Comparison of ENCODE assay signal across 9 cellular contexts in the genomic region with DNA sequence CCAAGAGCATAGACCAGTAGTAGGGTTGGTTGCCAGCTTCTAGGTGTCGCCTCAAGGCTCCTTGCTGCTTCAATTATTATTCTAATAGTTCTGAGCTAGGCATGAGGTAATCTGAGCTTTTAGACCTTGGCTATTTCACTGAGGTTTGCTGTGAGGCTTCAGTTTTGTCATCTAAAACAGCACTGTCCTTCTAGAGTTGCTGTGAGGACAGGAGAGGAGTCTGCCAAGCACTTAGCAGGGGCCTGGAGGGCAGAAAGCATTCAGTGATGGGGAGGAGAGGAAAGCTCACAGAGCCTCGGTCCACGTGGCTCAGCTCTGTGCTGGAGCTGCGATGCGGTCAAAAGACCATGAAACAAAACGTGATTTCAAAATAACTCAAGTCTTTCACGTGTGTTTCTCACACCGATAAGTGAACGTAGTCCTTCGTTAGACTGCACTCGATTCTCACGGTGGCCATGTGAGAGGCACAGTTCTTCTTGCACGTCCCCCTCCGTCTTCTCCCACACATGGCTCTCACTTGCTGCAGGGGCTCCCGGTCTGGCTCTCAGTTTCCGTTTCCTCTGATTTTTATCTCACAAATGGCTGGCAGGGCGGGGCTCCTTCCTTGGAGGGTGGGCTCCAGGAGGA.
DNase-seq lines count a peak whose midpoint lies in the region; ATAC-seq, FAIRE-seq and TF ChIP-seq lines count a peak whose summit lies in the region.
"Had no signal": no experiment of that assay in that cellular context is flagged by ENCODE, and none has a peak within 500 bp of the region (broad histone marks: within the 10 kb centered on the region; RNA-seq: fewer than 3 reads in every experiment).

No MANE protein-coding gene starts in this region.

- H3K4me1 ChIP-seq in GM12878 (ENCODE audit: control insufficient read depth, insufficient read depth, low read length) (peaks cover 89% of the 10 kb centered on the region), small intestine (ENCODE audit: control insufficient read depth in 2 of 2, insufficient read depth in 1 of 2, low read depth in 1 of 2, low read length in 1 of 2) (peaks cover 16 to 18% of the 10 kb centered on the region in 2 donors), A673 (ENCODE audit: insufficient read depth, low read length, poor library complexity, severe bottlenecking) (peaks cover 9% of the 10 kb centered on the region)

- H3K27me3 ChIP-seq in GM12878 (replicated peaks in 1 of 2; ENCODE audit: control insufficient read depth in 2 of 2, insufficient read depth in 2 of 2, low read length in 1 of 2) (no peaks in the 10 kb centered on the region), small intestine (ENCODE audit: control insufficient read depth in 2 of 2, insufficient read depth in 2 of 2, low read length in 2 of 2) (no peaks in the 10 kb centered on the region), A673 (replicated peaks; ENCODE audit: insufficient read depth, low read depth, low read length, poor library complexity) (no peaks in the 10 kb centered on the region)

- BruUV-seq in GM12878 (replicated peaks; lab: Mats Ljungman, UMichigan) = TSS peak; percentile 95
- BruUV-seq in A673 (replicated peaks; lab: Mats Ljungman, UMichigan) = no TSS peak

- 0 out of 2 replicates have a peak, but pooled peaks have one; percentile 7 for TF ChIP-seq RAD21 in GM12878 (IDR thresholded peaks at IDR 0.05; ENCODE audit: insufficient read depth, low read depth, low read length)

- TF ChIP-seq CTCF in GM20000 (IDR thresholded peaks at IDR 0.05; ENCODE audit: extremely low read depth, missing control alignments) (no peak), GM12878 (IDR thresholded peaks at IDR 0.05 in 2 of 3, conservative IDR thresholded peaks at IDR 0.05 in 1 of 3; ENCODE audit: control insufficient read depth in 2 of 3, extremely low read depth in 1 of 3, insufficient read depth in 1 of 3, low read depth in 3 of 3, low read length in 3 of 3) (no peak), A673 (conservative IDR thresholded peaks at IDR 0.05; ENCODE audit: low read depth, low read length) (no peak)

- peak overlapping the region; percentile 63 for H3K4me2 ChIP-seq in GM12878 (ENCODE audit: control insufficient read depth, insufficient read depth)

- RAD21 ChIA-PET in GM12878 (lab: Charles Lee; ENCODE audit: unreplicated experiment) = interaction anchor here (0.5 to 10.6 kb wide), 28 partner anchors 9 to 316 kb away, joined by 3 to 126 read pairs (median 7); a partner anchor contains a TSS

- in situ Hi-C loops in GM12878 (cut with MboI) = loop anchor here (5.0 kb wide), 1 partner anchor 167 kb away; no protein-coding TSS in a partner anchor

- H2AFZ ChIP-seq in GM12878 (ENCODE audit: control insufficient read depth, low read depth, low read length) = peak overlapping the region; percentile 36

- H3K9me3 ChIP-seq in GM12878 (replicated peaks; ENCODE audit: control insufficient read depth, insufficient read depth, low read length) (no peaks in the 10 kb centered on the region), small intestine (ENCODE audit: control insufficient read depth, low read depth) (no peaks in the 10 kb centered on the region), A673 (ENCODE audit: low read depth, low read length, poor library complexity, severe bottlenecking) (no peaks in the 10 kb centered on the region)

- TF ChIP-seq EP300 in GM12878 (IDR thresholded peaks at IDR 0.05; ENCODE audit: borderline replicate concordance in 1 of 2, control insufficient read depth in 1 of 2, low read depth in 2 of 2, low read length in 2 of 2) = peak in 1 of 2 experiments; percentile 56; a peak in 1 of 4 replicates

- H3K4me3 ChIP-seq in GM12878 (no peak overlapping the region; the same call in 1 of the 2 replicates), small intestine (ENCODE audit: low read depth in 1 of 2, low read length in 2 of 2) (no peak overlapping the region), A673 (ENCODE audit: low read depth, low read length, poor library complexity, severe bottlenecking) (no peak overlapping the region)

- peak overlapping the region; percentile 77 for H3K9ac ChIP-seq in GM12878 (ENCODE audit: control insufficient read depth, insufficient read depth, low read length)

- peak; percentile 74 for FAIRE-seq in GM12878 (lab: Jason Lieb, UNC)
- FAIRE-seq in small intestine (lab: Jason Lieb, UNC) = no peak

- H3K27ac ChIP-seq in GM12878 (ENCODE audit: control insufficient read depth, insufficient read depth) = peak overlapping the region; percentile 99
- peak overlapping the region; percentile 3 to 50 for H3K27ac ChIP-seq in small intestine (ENCODE audit: low read depth in 1 of 2, low read length in 1 of 2)
- no peak overlapping the region for H3K27ac ChIP-seq in A673 (ENCODE audit: low read depth, low read length, poor library complexity, severe bottlenecking)

- H3K36me3 ChIP-seq in GM12878 (ENCODE audit: control insufficient read depth in 2 of 2, insufficient read depth in 2 of 2, low read length in 1 of 2) (no peaks in the 10 kb centered on the region), small intestine (ENCODE audit: control insufficient read depth in 2 of 2, insufficient read depth in 2 of 2, low read length in 2 of 2) (no peaks in the 10 kb centered on the region), A673 (ENCODE audit: insufficient read depth, low read length, poor library complexity, severe bottlenecking) (no peaks in the 10 kb centered on the region)

- ATAC-seq in HG03469 (IDR thresholded peaks at IDR 0.05; ENCODE audit: unreplicated experiment) (peak; percentile 30), GM12878 (peak; percentile 51)
- ATAC-seq: HCT116 had no signal

- H3K79me2 ChIP-seq in GM12878 (ENCODE audit: control insufficient read depth, insufficient read depth, low read length) = peaks cover 32% of the 10 kb centered on the region

- TF ChIP-seq POLR2A in GM12878 (IDR thresholded peaks at IDR 0.05; ENCODE audit: low read depth, low read length) = peak; percentile 72; the same call in 1 of the 2 replicates

- CTCF ChIA-PET in GM12878 (lab: Yijun Ruan, JAX) = interaction anchor here (0.6 to 4.0 kb wide), 16 partner anchors 9 to 317 kb away, joined by 3 to 17 read pairs (median 4); no protein-coding TSS in a partner anchor
- CTCF ChIA-PET in A673 (lab: Charles Lee) = no interaction called here

- WGBS in GM12878 (ENCODE audit: insufficient coverage, insufficient replicate concordance, low lambda C conversion rate, missing lambda C conversion rate) = under 1% methylated on average over 17 of the region's 17 CpGs
- WGBS in small intestine, 3 donors = 53 to 85% (median 56%) methylated on average over 17 of the region's 17 CpGs

- POLR2A ChIA-PET in GM12878 (lab: Charles Lee) (interaction anchor here (1.1 to 6.3 kb wide), 9 partner anchors 10 to 180 kb away, joined by 3 to 49 read pairs (median 6); no protein-coding TSS in a partner anchor), A673 (lab: Charles Lee; ENCODE audit: low non-redundant PET) (no interaction called here)

- intact Hi-C loops in GM12878 (cut with micrococcal nuclease; ENCODE audit: unreplicated experiment) = loop anchor here (2.0 to 10.0 kb wide), 3 partner anchors 31 to 395 kb away; no protein-coding TSS in a partner anchor
- intact Hi-C loops in A673 (cut with micrococcal nuclease; ENCODE audit: unreplicated experiment) = no loop called here

- SMC1A ChIA-PET in GM12878 (lab: Charles Lee; ENCODE audit: uncharacterized antibody, unreplicated experiment) = interaction anchor here (0.6 to 26.8 kb wide), 31 partner anchors 8 to 632 kb away, joined by 3 to 467 read pairs (median 5); no protein-coding TSS in a partner anchor

- DNase-seq in ELF-1 (ENCODE audit: low read depth, low spot score) (peak; percentile 89), GM20000 (ENCODE audit: low spot score) (peak; percentile 69), GM12878 (ENCODE audit: low read depth, low spot score) (peak; percentile 99), small intestine (no peak), LoVo (ENCODE audit: low spot score) (no peak), A673 (ENCODE audit: low spot score) (no peak), T1000 (lab: John Stamatoyannopoulos, UW) (no peak)

- H4K20me1 ChIP-seq in GM12878 (ENCODE audit: control insufficient read depth, insufficient read depth) = no peaks in the 10 kb centered on the region

TF ChIP-seq in GM12878, 131 proteins besides CTCF, POLR2A, EP300 and RAD21 (continues in another document):
- peak; percentile 79; the same call in 1 of the 2 replicates for TF ChIP-seq PAX5 (IDR thresholded peaks at IDR 0.05; ENCODE audit: borderline replicate concordance, low read depth, low read length)
- TF ChIP-seq CEBPB (IDR thresholded peaks at IDR 0.05; ENCODE audit: borderline replicate concordance in 1 of 2, low read depth in 2 of 2, low read length in 2 of 2) = no peak
- TF ChIP-seq, protein P1, sequence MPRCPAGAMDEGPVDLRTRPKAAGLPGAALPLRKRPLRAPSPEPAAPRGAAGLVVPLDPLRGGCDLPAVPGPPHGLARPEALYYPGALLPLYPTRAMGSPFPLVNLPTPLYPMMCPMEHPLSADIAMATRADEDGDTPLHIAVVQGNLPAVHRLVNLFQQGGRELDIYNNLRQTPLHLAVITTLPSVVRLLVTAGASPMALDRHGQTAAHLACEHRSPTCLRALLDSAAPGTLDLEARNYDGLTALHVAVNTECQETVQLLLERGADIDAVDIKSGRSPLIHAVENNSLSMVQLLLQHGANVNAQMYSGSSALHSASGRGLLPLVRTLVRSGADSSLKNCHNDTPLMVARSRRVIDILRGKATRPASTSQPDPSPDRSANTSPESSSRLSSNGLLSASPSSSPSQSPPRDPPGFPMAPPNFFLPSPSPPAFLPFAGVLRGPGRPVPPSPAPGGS (IDR thresholded peaks at IDR 0.05; ENCODE audit: borderline replicate concordance, insufficient read depth, low read depth, low read length, poor library complexity, severe bottlenecking) = peak; percentile 98
- peak; percentile 84 for TF ChIP-seq EED (IDR thresholded peaks at IDR 0.05; ENCODE audit: low read depth)
- TF ChIP-seq YY1 (IDR thresholded peaks at IDR 0.05; ENCODE audit: low read depth, low read length) = peak; percentile 80
- TF ChIP-seq, protein P2, sequence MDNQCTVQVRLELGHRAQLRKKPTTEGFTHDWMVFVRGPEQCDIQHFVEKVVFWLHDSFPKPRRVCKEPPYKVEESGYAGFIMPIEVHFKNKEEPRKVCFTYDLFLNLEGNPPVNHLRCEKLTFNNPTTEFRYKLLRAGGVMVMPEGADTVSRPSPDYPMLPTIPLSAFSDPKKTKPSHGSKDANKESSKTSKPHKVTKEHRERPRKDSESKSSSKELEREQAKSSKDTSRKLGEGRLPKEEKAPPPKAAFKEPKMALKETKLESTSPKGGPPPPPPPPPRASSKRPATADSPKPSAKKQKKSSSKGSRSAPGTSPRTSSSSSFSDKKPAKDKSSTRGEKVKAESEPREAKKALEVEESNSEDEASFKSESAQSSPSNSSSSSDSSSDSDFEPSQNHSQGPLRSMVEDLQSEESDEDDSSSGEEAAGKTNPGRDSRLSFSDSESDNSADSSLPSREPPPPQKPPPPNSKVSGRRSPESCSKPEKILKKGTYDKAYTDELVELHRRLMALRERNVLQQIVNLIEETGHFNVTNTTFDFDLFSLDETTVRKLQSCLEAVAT (IDR thresholded peaks at IDR 0.05) = peak; percentile 77; the same call in 1 of the 2 replicates
- peak; percentile 76; the same call in 1 of the 2 replicates for TF ChIP-seq ZBED1 (IDR thresholded peaks at IDR 0.05; ENCODE audit: borderline replicate concordance)
- peak; percentile 88 for TF ChIP-seq IRF4 (IDR thresholded peaks at IDR 0.05; ENCODE audit: low read depth, low read length)

Comparison
In these comparisons a context has a peak if more than half of its experiments do, and no peak if none do; other contexts are left out.
1. DNase-seq: peak in ELF-1 (single experiment), GM20000 (single experiment) and GM12878 (single experiment); none in small intestine (single experiment), LoVo (single experiment), A673 (single experiment) and T1000 (single experiment).